Comparison of ENCODE assay signal across 30 cellular contexts in genomic region chr15:66394472-66394871, GRCh38. TPM values are rescaled to one million over a fixed set of nuclear protein-coding genes. Genes with fewer than 3 reads are reported as not detected.
DNase-seq lines count a peak whose midpoint lies in the region; ATAC-seq and TF ChIP-seq lines count a peak whose summit lies in the region.
"Had no signal": no experiment of that assay in that cellular context is flagged by ENCODE, and none has a peak within 500 bp of the region (broad histone marks: within the 10 kb centered on the region; RNA-seq: fewer than 3 reads in every experiment).

No MANE protein-coding gene starts in this region.

- peaks cover 51% of the 10 kb centered on the region for H3K4me1 ChIP-seq in CD4-positive, CD25-positive, alpha-beta regulatory T cell (ENCODE audit: control insufficient read depth, insufficient read depth, low read length, poor library complexity, severe bottlenecking)
- H3K4me1 ChIP-seq in Loucy (ENCODE audit: insufficient read depth, low read length, poor library complexity, severe bottlenecking) = peaks cover 46% of the 10 kb centered on the region
- H3K4me1 ChIP-seq: neural progenitor cell, parathyroid adenoma had no signal

- H3K27me3 Mint-ChIP-seq in activated CD4-positive, alpha-beta memory T cell treated with anti-CD3 and anti-CD28 coated beads, Interleukin-2, amount 10 ng/mL, durations not matched to agents 7 days and 5 days = no peaks in the 10 kb centered on the region
- no peaks in the 10 kb centered on the region for H3K27me3 Mint-ChIP-seq in activated CD4-positive, alpha-beta memory T cell treated with anti-CD3 and anti-CD28 coated beads for 36 hours
- H3K27me3 Mint-ChIP-seq in CD4-positive, CD25-positive, alpha-beta regulatory T cell = no peaks in the 10 kb centered on the region
- H3K27me3 Mint-ChIP-seq in central memory CD8-positive, alpha-beta T cell = no peaks in the 10 kb centered on the region

- no peaks in the 10 kb centered on the region for H3K27me3 ChIP-seq in CD4-positive, CD25-positive, alpha-beta regulatory T cell (ENCODE audit: control insufficient read depth, insufficient read depth, low read length)
- no peaks in the 10 kb centered on the region for H3K27me3 ChIP-seq in Loucy (ENCODE audit: insufficient read depth, low read length, poor library complexity, severe bottlenecking)
- H3K27me3 ChIP-seq: ascending aorta, neural progenitor cell had no signal

- intact Hi-C loops in activated CD4-positive, alpha-beta memory T cell treated with anti-CD3 and anti-CD28 coated beads for 36 hours (cut with micrococcal nuclease) = no loop called here

- no peak for DNase-seq in activated CD4-positive, alpha-beta memory T cell treated with anti-CD3 and anti-CD28 coated beads, Interleukin-2, amount 10 ng/mL, durations not matched to agents 7 days and 5 days
- DNase-seq in activated CD4-positive, alpha-beta memory T cell treated with anti-CD3 and anti-CD28 coated beads for 36 hours = no peak
- no peak for DNase-seq in CD4-positive, CD25-positive, alpha-beta regulatory T cell
- DNase-seq in central memory CD8-positive, alpha-beta T cell (ENCODE audit: low spot score in 2 of 2) = no peak
- DNase-seq in DMS 273 treated with DMSO at 0.1 percent for 48 hours (lab: John Stamatoyannopoulos, UW) = no peak
- DNase-seq in DMS 273 (lab: John Stamatoyannopoulos, UW; ENCODE audit: unreplicated experiment) = no peak
- DNase-seq in amygdala (lab: John Stamatoyannopoulos, UW) = no peak
- DNase-seq: activated naive CD4-positive, alpha-beta T cell treated with anti-CD3 and anti-CD28 coated beads, Interleukin-2, amount 50 U/mL, for 16 hours; EL; glutamatergic neuron; H7; mesenchymal stem cell; NCI-H1417 treated with DMSO at 0.1 percent for 48 hours; NCI-H2081; NCI-H2227 treated with DMSO at 0.1 percent for 48 hours; NCI-H526 treated with DMSO at 0.1 percent for 48 hours; NK-92 treated with Interleukin-12 subunit alpha and Interleukin-12 subunit beta, amount 100 ng/mL, for 24 hours; PC-9; right cardiac atrium; SK-N-SH; stimulated activated CD4-positive, alpha-beta T cell treated with anti-CD3 and anti-CD28 coated beads, Interleukin-1b, Interleukin-23, amount 100 ng/mL, for 48 hours; stimulated activated naive CD4-positive, alpha-beta T cell treated with Interleukin-2 at 50 U/mL for 16 hours had no signal

- H3K4me1 Mint-ChIP-seq in activated CD4-positive, alpha-beta memory T cell treated with anti-CD3 and anti-CD28 coated beads, Interleukin-2, amount 10 ng/mL, durations not matched to agents 7 days and 5 days = peaks cover 67% of the 10 kb centered on the region
- H3K4me1 Mint-ChIP-seq in activated CD4-positive, alpha-beta memory T cell treated with anti-CD3 and anti-CD28 coated beads for 36 hours (ENCODE audit: low read depth) = peaks cover 76% of the 10 kb centered on the region
- H3K4me1 Mint-ChIP-seq in CD4-positive, CD25-positive, alpha-beta regulatory T cell = peaks cover 21 to 76% (median 63%) of the 10 kb centered on the region in 4 donors
- H3K4me1 Mint-ChIP-seq in central memory CD8-positive, alpha-beta T cell = peaks cover 66% of the 10 kb centered on the region

- H3K36me3 Mint-ChIP-seq in activated CD4-positive, alpha-beta memory T cell treated with anti-CD3 and anti-CD28 coated beads, Interleukin-2, amount 10 ng/mL, durations not matched to agents 7 days and 5 days (ENCODE audit: low read depth) = peaks cover 53% of the 10 kb centered on the region
- peaks cover 29% of the 10 kb centered on the region for H3K36me3 Mint-ChIP-seq in activated CD4-positive, alpha-beta memory T cell treated with anti-CD3 and anti-CD28 coated beads for 36 hours
- peaks cover 10% of the 10 kb centered on the region for H3K36me3 Mint-ChIP-seq in CD4-positive, CD25-positive, alpha-beta regulatory T cell
- H3K36me3 Mint-ChIP-seq in central memory CD8-positive, alpha-beta T cell (ENCODE audit: insufficient read depth) = peaks cover 16% of the 10 kb centered on the region

- CTCF ChIA-PET in activated CD4-positive, alpha-beta memory T cell treated with anti-CD3 and anti-CD28 coated beads, Interleukin-2, amount 10 ng/mL, durations not matched to agents 7 days and 5 days (lab: Charles Lee) = no interaction called here
- CTCF ChIA-PET in activated CD4-positive, alpha-beta memory T cell treated with anti-CD3 and anti-CD28 coated beads for 36 hours (lab: Charles Lee) = no interaction called here

- H3K9me3 Mint-ChIP-seq in activated CD4-positive, alpha-beta memory T cell treated with anti-CD3 and anti-CD28 coated beads, Interleukin-2, amount 10 ng/mL, durations not matched to agents 7 days and 5 days = no peaks in the 10 kb centered on the region
- H3K9me3 Mint-ChIP-seq in activated CD4-positive, alpha-beta memory T cell treated with anti-CD3 and anti-CD28 coated beads for 36 hours = no peaks in the 10 kb centered on the region
- no peaks in the 10 kb centered on the region for H3K9me3 Mint-ChIP-seq in CD4-positive, CD25-positive, alpha-beta regulatory T cell
- no peaks in the 10 kb centered on the region for H3K9me3 Mint-ChIP-seq in central memory CD8-positive, alpha-beta T cell
- H3K9me3 Mint-ChIP-seq: neural progenitor cell; T-helper 1 cell treated with Interleukin-12 subunit alpha and Interleukin-12 subunit beta and Interleukin-4 antibody, amounts not matched to agents 30 μg/mL and 1 μg/mL, for 36 hours had no signal

- no peak for ATAC-seq in CD4-positive, CD25-positive, alpha-beta regulatory T cell (ENCODE audit: low read depth in 2 of 2)
- peak; percentile 30 for ATAC-seq in central memory CD8-positive, alpha-beta T cell (replicated peaks; ENCODE audit: extremely low read depth, poor library complexity, severe bottlenecking)
- ATAC-seq: right cardiac atrium, Right ventricle myocardium inferior had no signal

- POLR2A ChIA-PET in activated CD4-positive, alpha-beta memory T cell treated with anti-CD3 and anti-CD28 coated beads, Interleukin-2, amount 10 ng/mL, durations not matched to agents 7 days and 5 days (lab: Charles Lee) = interaction anchor here (0.7 to 1.0 kb wide), 2 partner anchors 8 to 103 kb away, joined by 3 read pairs; partner anchors contain the start of gene SNAPC5
- POLR2A ChIA-PET in activated CD4-positive, alpha-beta memory T cell treated with anti-CD3 and anti-CD28 coated beads for 36 hours (lab: Charles Lee) = no interaction called here

- H3K4me2 ChIP-seq in Loucy (ENCODE audit: low read depth, low read length, poor library complexity, severe bottlenecking) = peak overlapping the region; percentile 43
- H3K4me2 ChIP-seq: neural progenitor cell, PC-9, SK-N-SH had no signal

- no peak for TF ChIP-seq CTCF in Loucy (conservative IDR thresholded peaks at IDR 0.05; ENCODE audit: low read length)

- H3K4me3 ChIP-seq in CD4-positive, CD25-positive, alpha-beta regulatory T cell (ENCODE audit: low read depth, low read length) = no peak overlapping the region
- peak overlapping the region; percentile 9 for H3K4me3 ChIP-seq in Loucy (ENCODE audit: low read length, poor library complexity, severe bottlenecking)
- H3K4me3 ChIP-seq: ascending aorta, coronary artery, neural progenitor cell, PC-9 had no signal

- peaks cover 96% of the 10 kb centered on the region for H3K79me2 ChIP-seq in Loucy (ENCODE audit: insufficient read depth, low read length)

- no peak overlapping the region for H3K9ac ChIP-seq in Loucy (ENCODE audit: low read depth, low read length, poor library complexity, severe bottlenecking)
- H3K9ac ChIP-seq: neural progenitor cell, parathyroid adenoma, SK-N-SH had no signal

- H3K27ac ChIP-seq in CD4-positive, CD25-positive, alpha-beta regulatory T cell (ENCODE audit: insufficient read depth, low read length, poor library complexity, severe bottlenecking) = no peak overlapping the region
- H3K27ac ChIP-seq: ascending aorta, C4-2B, coronary artery, neural progenitor cell, parathyroid adenoma, PC-9 had no signal

- no peaks in the 10 kb centered on the region for H3K9me2 ChIP-seq in Loucy (replicated peaks; ENCODE audit: low read depth, low read length)
- H3K9me2 ChIP-seq: SK-N-SH had no signal

- 0 out of 2 replicates have a peak, but pooled peaks cover 7% of the 10 kb centered on the region for H3F3A ChIP-seq in Loucy (ENCODE audit: low read depth)

- H3K36me3 ChIP-seq in CD4-positive, CD25-positive, alpha-beta regulatory T cell (ENCODE audit: control insufficient read depth, insufficient read depth, low read length) = no peaks in the 10 kb centered on the region
- H3K36me3 ChIP-seq in Loucy (ENCODE audit: insufficient read depth, low read length) = 0 out of 2 replicates have a peak, but pooled peaks cover 6% of the 10 kb centered on the region
- H3K36me3 ChIP-seq: neural progenitor cell had no signal

- no peak overlapping the region for H3K4me3 Mint-ChIP-seq in activated CD4-positive, alpha-beta memory T cell treated with anti-CD3 and anti-CD28 coated beads, Interleukin-2, amount 10 ng/mL, durations not matched to agents 7 days and 5 days
- H3K4me3 Mint-ChIP-seq in activated CD4-positive, alpha-beta memory T cell treated with anti-CD3 and anti-CD28 coated beads for 36 hours = no peak overlapping the region
- peak overlapping the region in 2 of 4 donors; percentile 2 to 13 for H3K4me3 Mint-ChIP-seq in CD4-positive, CD25-positive, alpha-beta regulatory T cell
- H3K4me3 Mint-ChIP-seq in central memory CD8-positive, alpha-beta T cell = peak overlapping the region; percentile 7
- H3K4me3 Mint-ChIP-seq: neural progenitor cell; T-helper 1 cell treated with Interleukin-12 subunit alpha and Interleukin-12 subunit beta and Interleukin-4 antibody, amounts not matched to agents 30 μg/mL and 1 μg/mL, for 36 hours had no signal

- H3K9me3 ChIP-seq in CD4-positive, CD25-positive, alpha-beta regulatory T cell (ENCODE audit: control insufficient read depth in 2 of 2, low read length in 2 of 2) = no peaks in the 10 kb centered on the region
- no peaks in the 10 kb centered on the region for H3K9me3 ChIP-seq in Loucy (ENCODE audit: insufficient read depth, low read depth, low read length)
- H3K9me3 ChIP-seq: ascending aorta, SK-N-SH had no signal

- peaks cover 39% of the 10 kb centered on the region for H4K20me1 ChIP-seq in Loucy (ENCODE audit: insufficient read depth, low read length, poor library complexity, severe bottlenecking)

- H3K27ac Mint-ChIP-seq in activated CD4-positive, alpha-beta memory T cell treated with anti-CD3 and anti-CD28 coated beads, Interleukin-2, amount 10 ng/mL, durations not matched to agents 7 days and 5 days = peak overlapping the region; percentile 21
- H3K27ac Mint-ChIP-seq in activated CD4-positive, alpha-beta memory T cell treated with anti-CD3 and anti-CD28 coated beads for 36 hours = no peak overlapping the region
- H3K27ac Mint-ChIP-seq in CD4-positive, CD25-positive, alpha-beta regulatory T cell = peak overlapping the region; percentile 43 to 79 (median 76)
- peak overlapping the region; percentile 23 for H3K27ac Mint-ChIP-seq in central memory CD8-positive, alpha-beta T cell (ENCODE audit: low read depth)
- H3K27ac Mint-ChIP-seq: neural progenitor cell had no signal

- no peak overlapping the region for H2AFZ ChIP-seq in Loucy (ENCODE audit: low read length)
- H2AFZ ChIP-seq: neural progenitor cell, parathyroid adenoma, PC-9 had no signal

RNA-seq across cellular contexts. Expression of gene MAP2K1, which starts 7.8 kb away (rescaled TPM):
- 10 to 100 TPM; 87.6 to 89.0 TPM for total RNA-seq in activated CD4-positive, alpha-beta memory T cell treated with anti-CD3 and anti-CD28 coated beads, Interleukin-2, amount 10 ng/mL, durations not matched to agents 7 days and 5 days
- total RNA-seq in activated CD4-positive, alpha-beta memory T cell treated with anti-CD3 and anti-CD28 coated beads for 36 hours = 10 to 100 TPM; 91.8 to 91.9 TPM
- total RNA-seq in CD4-positive, CD25-positive, alpha-beta regulatory T cell = 49.0 TPM
- polyA plus RNA-seq in CD4-positive, CD25-positive, alpha-beta regulatory T cell = 10 to 100 TPM; 34.2 to 40.7 (median 37.1) TPM

RNA-seq across cellular contexts. Expression of gene TIPIN, which starts 38.0 kb away (rescaled TPM):
- 10 to 100 TPM; 27.2 to 28.9 TPM for total RNA-seq in activated CD4-positive, alpha-beta memory T cell treated with anti-CD3 and anti-CD28 coated beads, Interleukin-2, amount 10 ng/mL, durations not matched to agents 7 days and 5 days
- total RNA-seq in activated CD4-positive, alpha-beta memory T cell treated with anti-CD3 and anti-CD28 coated beads for 36 hours = 10 to 100 TPM; 43.2 to 45.9 TPM
- total RNA-seq in CD4-positive, CD25-positive, alpha-beta regulatory T cell = 6.0 TPM
- 10 to 100 TPM in 2 of 4 donors, 1 to 10 TPM in 2; 6.8 to 11.2 (median 9.4) TPM for polyA plus RNA-seq in CD4-positive, CD25-positive, alpha-beta regulatory T cell
